ENCODE assay signal across 8 cellular contexts in the genomic region with DNA sequence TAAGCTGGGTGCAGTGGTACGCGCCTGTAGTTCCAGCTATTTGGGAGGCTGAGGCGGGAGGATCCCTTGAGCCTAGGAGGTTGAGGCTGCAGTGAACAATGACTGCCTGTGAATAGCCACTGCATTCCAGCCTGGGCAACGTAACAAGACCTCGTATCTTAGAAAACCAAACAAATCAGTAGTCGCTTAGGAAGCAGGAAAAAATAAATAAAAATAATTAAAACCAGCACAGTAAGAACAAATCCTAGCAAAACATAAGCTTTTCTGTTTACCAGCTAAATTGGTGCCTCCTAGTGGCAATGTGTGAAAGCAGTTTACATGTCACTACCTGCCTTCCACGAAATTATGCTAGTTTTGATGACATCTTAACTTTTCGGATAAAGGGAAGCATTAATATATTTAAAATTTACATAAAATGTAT. TPM values are rescaled to one million over a fixed set of nuclear protein-coding genes. Genes with fewer than 3 reads are reported as not detected.
A peak's percentile ranks its signal among the peaks of the same experiment; 100 is the strongest.
DNase-seq lines count a peak whose midpoint lies in the region; ATAC-seq, FAIRE-seq and TF ChIP-seq lines count a peak whose summit lies in the region.

No MANE protein-coding gene starts in this region.

- H3K36me3 ChIP-seq in skeletal muscle satellite cell (ENCODE audit: insufficient read depth, low read length): peaks cover 35% of the 10 kb centered on the region

- CTCF ChIA-PET in activated B cell treated with CpG ODN at 0.5 μM for 24 hours (lab: Charles Lee): interaction anchor here (0.9 to 2.3 kb wide), 6 partner anchors 9 to 387 kb away, joined by 3 to 5 read pairs (median 3); a partner anchor contains a TSS

- H3K4me3 Mint-ChIP-seq in activated B cell treated with CpG ODN at 0.5 μM for 24 hours (peak overlapping the region; percentile 84), glutamatergic neuron (ENCODE audit: unreplicated experiment) (peak overlapping the region; percentile 90)

- peak overlapping the region; percentile 73 for H3K9ac ChIP-seq in skeletal muscle satellite cell (ENCODE audit: low read depth, low read length)

- H3K4me2 ChIP-seq in skeletal muscle satellite cell (ENCODE audit: low read length): peak overlapping the region; percentile 93

- H3K27me3 Mint-ChIP-seq in activated B cell treated with CpG ODN at 0.5 μM for 24 hours (no peaks in the 10 kb centered on the region), glutamatergic neuron (ENCODE audit: unreplicated experiment) (peaks cover 8% of the 10 kb centered on the region)

- FAIRE-seq in HTR-8/SVneo (lab: Jason Lieb, UNC): no peak

- H3K4me3 ChIP-seq in skeletal muscle satellite cell (ENCODE audit: low read length): peak overlapping the region; percentile 71

- H3K27ac Mint-ChIP-seq in activated B cell treated with CpG ODN at 0.5 μM for 24 hours (no peak overlapping the region), glutamatergic neuron (ENCODE audit: unreplicated experiment) (peak overlapping the region; percentile 98)

- DNase-seq in EH (ENCODE audit: low read depth) (peak; percentile 76), activated B cell treated with CpG ODN at 0.5 μM for 24 hours (no peak), glutamatergic neuron (no peak), middle frontal gyrus (ENCODE audit: extremely low spot score, low spot score) (no peak), HTR-8/SVneo (ENCODE audit: insufficient read length, low spot score) (no peak)

- POLR2A ChIA-PET in activated B cell treated with CpG ODN at 0.5 μM for 24 hours (lab: Charles Lee): interaction anchor here (0.6 to 3.7 kb wide), 13 partner anchors 8 to 503 kb away, joined by 3 to 33 read pairs (median 9); a partner anchor contains a TSS

- H3K4me1 Mint-ChIP-seq in activated B cell treated with CpG ODN at 0.5 μM for 24 hours (peaks cover 40% of the 10 kb centered on the region), glutamatergic neuron (ENCODE audit: low read depth, unreplicated experiment) (peaks cover 10% of the 10 kb centered on the region)

- ATAC-seq in activated B cell treated with CpG ODN at 0.5 μM for 24 hours (ENCODE audit: low read depth): no peak
- no peak for ATAC-seq in HG02981 (IDR thresholded peaks at IDR 0.05; ENCODE audit: unreplicated experiment)

- no peaks in the 10 kb centered on the region for H3K9me3 Mint-ChIP-seq in activated B cell treated with CpG ODN at 0.5 μM for 24 hours
- H3K9me3 Mint-ChIP-seq in glutamatergic neuron (ENCODE audit: unreplicated experiment): peaks cover 16% of the 10 kb centered on the region

- H3K4me1 ChIP-seq in skeletal muscle satellite cell (ENCODE audit: control insufficient read depth, insufficient read depth, low read length): peaks cover 28% of the 10 kb centered on the region

- no peaks in the 10 kb centered on the region for H3K9me3 ChIP-seq in skeletal muscle satellite cell (replicated peaks; ENCODE audit: low read length)

- intact Hi-C loops in activated B cell treated with CpG ODN at 0.5 μM for 24 hours (cut with micrococcal nuclease): no loop called here

- peaks cover 36% of the 10 kb centered on the region for H3K36me3 Mint-ChIP-seq in activated B cell treated with CpG ODN at 0.5 μM for 24 hours (ENCODE audit: low read depth)
- no peaks in the 10 kb centered on the region for H3K36me3 Mint-ChIP-seq in glutamatergic neuron (ENCODE audit: unreplicated experiment)

- H3K27me3 ChIP-seq in skeletal muscle satellite cell (ENCODE audit: control insufficient read depth, insufficient read depth, low read length): no peaks in the 10 kb centered on the region

- peak; percentile 78 for TF ChIP-seq CTCF in LNCAP (IDR thresholded peaks at IDR 0.05)
- TF ChIP-seq CTCF in activated B cell treated with CpG ODN at 0.5 μM for 24 hours (IDR thresholded peaks at IDR 0.05): no peak
- peak; percentile 78 for TF ChIP-seq CTCF in glutamatergic neuron (IDR thresholded peaks at IDR 0.05; ENCODE audit: partially characterized antibody, unreplicated experiment)

RNA-seq across cellular contexts. Expression of a gene that starts 1.3 kb away (rescaled TPM):
- total RNA-seq in activated B cell treated with CpG ODN at 0.5 μM for 24 hours (10.9 TPM in 2 replicates), glutamatergic neuron (ENCODE audit: unreplicated experiment) (15.8 TPM)
- 8.9 and 10.7 TPM in 2 replicates for total RNA-seq in skeletal muscle satellite cell (2012; rRNA removed)

RNA-seq across cellular contexts. Expression of a gene that starts 11.4 kb away (rescaled TPM):
- total RNA-seq in activated B cell treated with CpG ODN at 0.5 μM for 24 hours: 1.4 and 2.6 TPM in 2 replicates
- total RNA-seq in glutamatergic neuron (ENCODE audit: unreplicated experiment): 19.2 TPM
- 24.3 and 34.5 TPM in 2 replicates for total RNA-seq in skeletal muscle satellite cell (2012; rRNA removed)

RNA-seq across cellular contexts. Expression of a gene that starts 18.0 kb away (rescaled TPM):
- total RNA-seq in activated B cell treated with CpG ODN at 0.5 μM for 24 hours (0.10 and 0.11 TPM in 2 replicates), glutamatergic neuron (ENCODE audit: unreplicated experiment) (1.1 TPM)
- 0.51 and 0.66 TPM in 2 replicates for total RNA-seq in skeletal muscle satellite cell (2012; rRNA removed)

RNA-seq across cellular contexts. Expression of a gene that starts 22.3 kb away (rescaled TPM):
- not detected in 2 replicates for total RNA-seq in activated B cell treated with CpG ODN at 0.5 μM for 24 hours
- not detected for total RNA-seq in glutamatergic neuron (ENCODE audit: unreplicated experiment)
- total RNA-seq in skeletal muscle satellite cell (2012; rRNA removed): not detected in 2 replicates

RNA-seq across cellular contexts. Expression of a gene that starts 32.4 kb away (rescaled TPM):
- total RNA-seq in activated B cell treated with CpG ODN at 0.5 μM for 24 hours (not detected in 2 replicates), glutamatergic neuron (ENCODE audit: unreplicated experiment) (not detected)
- total RNA-seq in skeletal muscle satellite cell (2012; rRNA removed): 2.6 TPM in 1 of 2 replicates, not detected in the other
